Comparison of ENCODE assay signal across 21 cellular contexts in the genomic region with DNA sequence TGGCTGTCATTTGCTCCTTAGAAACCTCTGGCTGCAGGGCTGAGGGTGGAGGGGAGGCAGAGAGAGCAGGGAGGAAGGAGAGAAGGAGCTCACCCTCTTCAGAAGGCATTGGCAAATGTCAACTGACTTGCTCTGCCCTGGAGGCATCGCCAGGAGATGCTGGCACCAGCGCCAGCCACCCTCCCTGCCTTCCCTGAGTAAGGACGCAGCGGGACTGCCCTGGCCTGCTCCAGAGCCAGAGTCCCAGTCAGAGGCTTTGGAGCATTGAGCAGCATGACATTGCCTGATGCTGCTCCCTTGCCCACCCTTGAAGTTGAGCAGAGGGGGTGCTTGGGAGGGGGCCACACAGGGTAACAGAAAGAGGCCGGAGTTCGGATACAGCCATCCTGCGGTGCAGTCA.
"Had no signal": no experiment of that assay in that cellular context is flagged by ENCODE, and none has a peak within 500 bp of the region (broad histone marks: within the 10 kb centered on the region; RNA-seq: fewer than 3 reads in every experiment).

No MANE protein-coding gene starts in this region.

- H3K4me3 ChIP-seq: left lung, lower lobe of right lung, right atrium auricular region, right lobe of liver, tibial nerve, upper lobe of left lung, vagina had no signal

- H3K9me3 ChIP-seq: left lung, lower lobe of right lung, right atrium auricular region, right lobe of liver, tibial nerve, upper lobe of left lung, vagina had no signal

- H3K36me3 ChIP-seq: left lung, lower lobe of right lung, right atrium auricular region, right lobe of liver, tibial nerve, upper lobe of left lung, vagina had no signal

- H2AFZ ChIP-seq: parathyroid adenoma had no signal

- H3K79me2 ChIP-seq: parathyroid adenoma had no signal

- ATAC-seq: left colon; left lung; lower lobe of right lung; naive thymus-derived CD8-positive, alpha-beta T cell; right lobe of liver; stimulated activated effector memory CD8-positive, alpha-beta T cell treated with anti-CD3 and anti-CD28 coated beads, Interleukin-12 subunit alpha, Interleukin-12 subunit beta, amount 100 ng/mL, for 72 hours had no signal

- H3K4me1 ChIP-seq: left lung, lower lobe of right lung, parathyroid adenoma, right atrium auricular region, right lobe of liver, tibial nerve, upper lobe of left lung, vagina had no signal

- DNase-seq: hippocampal formation; left colon; lower lobe of right lung; mammary epithelial cell; mesenchymal stem cell; naive thymus-derived CD8-positive, alpha-beta T cell; nucleus accumbens; right lobe of liver; stimulated activated CD4-positive, alpha-beta T cell treated with anti-CD3 and anti-CD28 coated beads, Interleukin-12 subunit alpha, Interleukin-12 subunit beta, amount 100 ng/mL, for 4 hours; stimulated activated CD4-positive, alpha-beta T cell treated with anti-CD3 and anti-CD28 coated beads, Interleukin-15, amount 100 ng/mL, for 24 hours; stimulated activated CD4-positive, alpha-beta T cell treated with anti-CD3 and anti-CD28 coated beads, Interleukin-2, amount 100 ng/mL, for 24 hours; stimulated activated CD4-positive, alpha-beta T cell treated with anti-CD3 and anti-CD28 coated beads, Interleukin-4, amount 100 ng/mL, for 1 hour; stimulated activated naive CD4-positive, alpha-beta T cell; upper lobe of left lung had no signal

- FAIRE-seq: keratinocyte had no signal

- H3K27ac ChIP-seq: left lung, lower lobe of right lung, parathyroid adenoma, right atrium auricular region, right lobe of liver, tibial nerve, upper lobe of left lung, vagina had no signal

- H3K27me3 ChIP-seq: right atrium auricular region, right lobe of liver, upper lobe of left lung, vagina had no signal
